Comparison of ENCODE assay signal across 24 cellular contexts in genomic region chr22:28414017-28414416, GRCh38.
DNase-seq lines count a peak whose midpoint lies in the region; ATAC-seq and TF ChIP-seq lines count a peak whose summit lies in the region.
"Had no signal": no experiment of that assay in that cellular context is flagged by ENCODE, and none has a peak within 500 bp of the region (broad histone marks: within the 10 kb centered on the region; RNA-seq: fewer than 3 reads in every experiment).

No MANE protein-coding gene starts in this region.

- peak; percentile 42 for DNase-seq in EH (ENCODE audit: low read depth)
- DNase-seq in body of pancreas = peak in 1 of 4 donors; percentile 10
- DNase-seq in left ventricle myocardium superior = no peak
- no peak for DNase-seq in osteocyte (ENCODE audit: extremely low spot score, unreplicated experiment)
- DNase-seq in D341Med (ENCODE audit: low spot score) = no peak
- DNase-seq in DMS53 (lab: John Stamatoyannopoulos, UW) = no peak
- DNase-seq: activated CD4-positive, alpha-beta memory T cell treated with anti-CD3 and anti-CD28 coated beads for 36 hours; C1 segment of cervical spinal cord; gastrocnemius medialis; H7; hypothalamus; NCI-H1092 treated with DMSO at 0.1 percent for 48 hours; NCI-H2029 treated with DMSO at 0.1 percent for 48 hours; NCI-H2227 treated with DMSO at 0.1 percent for 48 hours; NCI-H748 treated with DMSO at 0.1 percent for 48 hours; stimulated activated CD4-positive, alpha-beta T cell treated with anti-CD3 and anti-CD28 coated beads, Interleukin-2, amount 100 ng/mL, for 24 hours; substantia nigra; T-helper 9 cell had no signal

- peaks cover 37% of the 10 kb centered on the region for H3K4me1 Mint-ChIP-seq in osteocyte (ENCODE audit: unreplicated experiment)
- H3K4me1 Mint-ChIP-seq: stimulated activated effector memory CD8-positive, alpha-beta T cell treated with anti-CD3 and anti-CD28 coated beads, Interleukin-12 subunit alpha, Interleukin-12 subunit beta, amount 100 ng/mL, for 72 hours had no signal

- no peaks in the 10 kb centered on the region for H3K36me3 ChIP-seq in body of pancreas (replicated peaks in 1 of 2; ENCODE audit: insufficient read depth in 1 of 2, low read depth in 2 of 2)
- H3K36me3 ChIP-seq: gastrocnemius medialis had no signal

- peak overlapping the region; percentile 58 for H3K27ac Mint-ChIP-seq in osteocyte (ENCODE audit: unreplicated experiment)
- H3K27ac Mint-ChIP-seq: activated CD4-positive, alpha-beta memory T cell treated with anti-CD3 and anti-CD28 coated beads for 36 hours; activated naive CD8-positive, alpha-beta T cell; stimulated activated effector memory CD8-positive, alpha-beta T cell treated with anti-CD3 and anti-CD28 coated beads, Interleukin-12 subunit alpha, Interleukin-12 subunit beta, amount 100 ng/mL, for 72 hours; WTC11 had no signal

- H3K9me3 Mint-ChIP-seq in osteocyte (ENCODE audit: unreplicated experiment) = no peaks in the 10 kb centered on the region
- H3K9me3 Mint-ChIP-seq: activated CD4-positive, alpha-beta memory T cell treated with anti-CD3 and anti-CD28 coated beads for 36 hours; stimulated activated effector memory CD8-positive, alpha-beta T cell treated with anti-CD3 and anti-CD28 coated beads, Interleukin-12 subunit alpha, Interleukin-12 subunit beta, amount 100 ng/mL, for 72 hours; WTC11 had no signal

- WGBS in body of pancreas, 2 donors = 26 to 31% methylated on average over 1 of the region's 1 CpG

- peaks cover 11% of the 10 kb centered on the region for H3K4me1 ChIP-seq in body of pancreas

- TF ChIP-seq POLR2A in body of pancreas (IDR thresholded peaks at IDR 0.05) = no peak

- H3K4me3 ChIP-seq in body of pancreas = no peak overlapping the region
- H3K4me3 ChIP-seq: gastrocnemius medialis, lung, smooth muscle cell had no signal

- peaks cover 2% of the 10 kb centered on the region for H3K36me3 Mint-ChIP-seq in osteocyte (ENCODE audit: unreplicated experiment)
- H3K36me3 Mint-ChIP-seq: activated CD4-positive, alpha-beta memory T cell treated with anti-CD3 and anti-CD28 coated beads for 36 hours; stimulated activated effector memory CD8-positive, alpha-beta T cell treated with anti-CD3 and anti-CD28 coated beads, Interleukin-12 subunit alpha, Interleukin-12 subunit beta, amount 100 ng/mL, for 72 hours; WTC11 had no signal

- TF ChIP-seq CTCF in body of pancreas (IDR thresholded peaks at IDR 0.05) (no peak), osteocyte (IDR thresholded peaks at IDR 0.05) (no peak)

- intact Hi-C loops in body of pancreas (cut with DNase I) (no loop called here), left ventricle myocardium superior (cut with micrococcal nuclease) (no loop called here)

- H3K4me3 Mint-ChIP-seq in osteocyte (ENCODE audit: unreplicated experiment) = no peak overlapping the region
- H3K4me3 Mint-ChIP-seq: activated CD4-positive, alpha-beta memory T cell treated with anti-CD3 and anti-CD28 coated beads for 36 hours; activated naive CD8-positive, alpha-beta T cell; stimulated activated effector memory CD8-positive, alpha-beta T cell treated with anti-CD3 and anti-CD28 coated beads, Interleukin-12 subunit alpha, Interleukin-12 subunit beta, amount 100 ng/mL, for 72 hours; WTC11 had no signal

- H3K9me3 ChIP-seq in body of pancreas = no peaks in the 10 kb centered on the region
- H3K9me3 ChIP-seq: gastrocnemius medialis had no signal

- H3K27ac ChIP-seq in body of pancreas = peak overlapping the region in 2 of 4 donors; percentile 4 to 9
- H3K27ac ChIP-seq: gastrocnemius medialis had no signal

- ATAC-seq in body of pancreas = peak; percentile 65
- ATAC-seq in left ventricle myocardium superior = peak; percentile 72
- ATAC-seq in activated CD4-positive, CD25-positive, alpha-beta regulatory T cell treated with anti-CD3 and anti-CD28 coated beads, Interleukin-2, amount 50 U/mL, for 24 hours = no peak
- ATAC-seq: stimulated activated effector memory CD8-positive, alpha-beta T cell treated with anti-CD3 and anti-CD28 coated beads, Interleukin-12 subunit alpha, Interleukin-12 subunit beta, amount 100 ng/mL, for 72 hours; WTC11 had no signal

- no peaks in the 10 kb centered on the region for H3K27me3 ChIP-seq in body of pancreas
- H3K27me3 ChIP-seq: gastrocnemius medialis had no signal

- no peaks in the 10 kb centered on the region for H3K27me3 Mint-ChIP-seq in osteocyte (ENCODE audit: unreplicated experiment)

Comparison
In these comparisons a context has a peak if more than half of its experiments do, and no peak if none do; other contexts are left out.
1. ATAC-seq: peak in body of pancreas (single experiment) and left ventricle myocardium superior (single experiment); none in activated CD4-positive, CD25-positive, alpha-beta regulatory T cell treated with anti-CD3 and anti-CD28 coated beads, Interleukin-2, amount 50 U/mL, for 24 hours (0 of 2).